ENCODE assay signal across 8 cellular contexts in the genomic region with DNA sequence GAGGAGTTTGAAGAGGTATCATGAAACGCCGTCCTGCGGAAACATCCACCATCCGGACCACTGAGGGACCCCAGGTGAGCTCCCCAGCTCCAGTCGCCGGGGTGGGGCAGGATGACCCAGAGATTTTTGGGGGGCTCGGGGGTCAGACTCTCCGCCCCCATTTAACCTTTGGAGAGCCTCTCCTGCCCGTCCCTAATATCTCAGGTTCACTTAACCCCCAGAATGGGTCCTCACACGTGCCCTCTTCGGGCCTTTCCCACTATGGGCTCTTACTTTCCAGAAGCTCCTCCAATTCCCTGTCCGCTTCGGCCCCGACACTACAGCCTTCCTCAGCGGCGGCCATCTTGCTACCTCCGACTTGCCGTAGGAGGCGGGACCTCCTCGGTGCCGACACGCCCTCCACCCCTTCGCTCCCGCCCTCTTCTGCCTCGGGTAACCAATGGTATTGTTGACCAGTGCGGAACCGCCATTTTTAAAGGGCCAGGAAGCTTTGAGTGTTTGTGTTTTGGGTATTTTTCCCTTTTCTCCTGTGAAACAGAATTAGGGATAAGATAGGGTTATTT. TPM values are rescaled to one million over a fixed set of nuclear protein-coding genes. Genes with fewer than 3 reads are reported as not detected.
A peak's percentile ranks its signal among the peaks of the same experiment; 100 is the strongest.
DNase-seq lines count a peak whose midpoint lies in the region; ATAC-seq and TF ChIP-seq lines count a peak whose summit lies in the region.

A gene with protein sequence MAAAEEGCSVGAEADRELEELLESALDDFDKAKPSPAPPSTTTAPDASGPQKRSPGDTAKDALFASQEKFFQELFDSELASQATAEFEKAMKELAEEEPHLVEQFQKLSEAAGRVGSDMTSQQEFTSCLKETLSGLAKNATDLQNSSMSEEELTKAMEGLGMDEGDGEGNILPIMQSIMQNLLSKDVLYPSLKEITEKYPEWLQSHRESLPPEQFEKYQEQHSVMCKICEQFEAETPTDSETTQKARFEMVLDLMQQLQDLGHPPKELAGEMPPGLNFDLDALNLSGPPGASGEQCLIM (minus strand): TSS at position 352 of the 563 bp plus-strand sequence. CDS start 9 bp downstream, at position 343.

- H3K27me3 Mint-ChIP-seq in activated B cell treated with CpG ODN at 0.5 μM for 24 hours (no peaks in the 10 kb centered on the region), immature natural killer cell (ENCODE audit: low read depth in 3 of 3) (peaks cover 5 to 7% (median 7%) of the 10 kb centered on the region in 3 donors)

- peak within 1 kb of the TSS; percentile 95 for H3K4me3 Mint-ChIP-seq in activated B cell treated with CpG ODN at 0.5 μM for 24 hours
- peak within 1 kb of the TSS; percentile 98 to 100 (median 99) for H3K4me3 Mint-ChIP-seq in immature natural killer cell

- H3K27ac Mint-ChIP-seq in activated B cell treated with CpG ODN at 0.5 μM for 24 hours = peak within 1 kb of the TSS; percentile 87
- peak within 1 kb of the TSS; percentile 90 to 98 (median 95) for H3K27ac Mint-ChIP-seq in immature natural killer cell

- in situ Hi-C loops in GM18951 (cut with MboI; ENCODE audit: low sequenced_read_pairs, unreplicated experiment) = no loop called here

- TF ChIP-seq CTCF in activated B cell treated with CpG ODN at 0.5 μM for 24 hours (IDR thresholded peaks at IDR 0.05) = no peak

- H3K27ac ChIP-seq in caudate nucleus (ENCODE audit: low read depth, low read length) = peak within 1 kb of the TSS; percentile 42

- CTCF ChIA-PET in activated B cell treated with CpG ODN at 0.5 μM for 24 hours (lab: Charles Lee) = interaction anchor here (1.5 to 1.9 kb wide), 3 partner anchors 33 to 181 kb away, joined by 4 to 8 read pairs (median 7); no protein-coding TSS in a partner anchor

- intact Hi-C loops in activated B cell treated with CpG ODN at 0.5 μM for 24 hours (cut with micrococcal nuclease) = loop anchor here (1.0 kb wide), 1 partner anchor 23 kb away; the partner anchor contains the start of gene DCAF8

- no peaks in the 10 kb centered on the region for H3K9me3 Mint-ChIP-seq in activated B cell treated with CpG ODN at 0.5 μM for 24 hours
- H3K9me3 Mint-ChIP-seq in immature natural killer cell = no peaks in the 10 kb centered on the region

- peaks cover 24% of the 10 kb centered on the region for H3K4me1 Mint-ChIP-seq in activated B cell treated with CpG ODN at 0.5 μM for 24 hours
- peaks cover 27 to 32% of the 10 kb centered on the region in 2 donors for H3K4me1 Mint-ChIP-seq in immature natural killer cell

- POLR2A ChIA-PET in activated B cell treated with CpG ODN at 0.5 μM for 24 hours (lab: Charles Lee) = interaction anchor here (0.6 to 2.3 kb wide), 13 partner anchors 9 to 186 kb away, joined by 3 to 46 read pairs (median 3); partner anchors contain the start of genes DCAF8 and IGSF8

- ATAC-seq in HG03196 (IDR thresholded peaks at IDR 0.05; ENCODE audit: unreplicated experiment) (peak; percentile 95), activated B cell treated with CpG ODN at 0.5 μM for 24 hours (ENCODE audit: low read depth) (peak; percentile 100)

- H3K36me3 Mint-ChIP-seq in activated B cell treated with CpG ODN at 0.5 μM for 24 hours (ENCODE audit: low read depth) (peaks cover 51% of the 10 kb centered on the region), immature natural killer cell (peaks cover 6 to 27% (median 10%) of the 10 kb centered on the region in 3 donors)

- TF ChIP-seq POLR2A in GM18951 (IDR thresholded peaks at IDR 0.05; ENCODE audit: extremely low read depth, insufficient read depth, insufficient read length) = peak; percentile 83

- DNase-seq in AG08395 (ENCODE audit: low spot score) = peak; percentile 99
- DNase-seq in NCI-H345 (lab: John Stamatoyannopoulos, UW) = peak; percentile 89
- DNase-seq in activated B cell treated with CpG ODN at 0.5 μM for 24 hours = peak; percentile 85
- DNase-seq in caudate nucleus (lab: John Stamatoyannopoulos, UW) = peak; percentile 35 to 97 (median 88)
- peak; percentile 91 to 92 (median 92) for DNase-seq in immature natural killer cell
- peak; percentile 78 for DNase-seq in smooth muscle cell of the brain vasculature (ENCODE audit: low read depth, low spot score)

RNA-seq across cellular contexts. Expression of the gene that starts here (rescaled TPM):
- 43.7 and 50.3 TPM in 2 replicates for total RNA-seq in activated B cell treated with CpG ODN at 0.5 μM for 24 hours
- 10 to 100 TPM; 62.5 to 71.9 (median 62.6) TPM for polyA plus RNA-seq in immature natural killer cell

Comparison
In these comparisons a context has a peak if more than half of its experiments do, and no peak if none do; other contexts are left out.
1. Peak in every context shown above with its lines: DNase-seq, ATAC-seq and H3K27ac ChIP-seq.